In the genomic region with DNA sequence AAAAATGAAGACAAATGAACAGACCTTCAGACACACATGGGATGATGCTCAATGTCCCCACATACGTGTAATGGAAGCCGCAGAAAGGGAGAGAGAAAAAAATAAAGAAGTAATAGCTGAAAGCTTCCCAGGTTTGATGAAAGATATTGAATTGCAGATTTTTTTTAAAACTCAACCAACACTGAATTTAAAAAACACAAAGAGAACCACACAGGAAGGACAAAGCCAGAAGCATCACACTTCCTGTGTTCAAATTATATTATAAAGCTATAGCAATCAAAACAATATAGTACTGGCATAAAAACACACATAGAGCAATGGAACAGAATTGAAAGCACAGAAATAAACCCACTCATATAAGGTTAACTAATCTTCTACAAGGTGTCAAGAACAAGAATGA, we compare ENCODE assay signal across 24 cellular contexts. TPM values are rescaled to one million over a fixed set of nuclear protein-coding genes. Genes with fewer than 3 reads are reported as not detected.
DNase-seq lines count a peak whose midpoint lies in the region; ATAC-seq lines count a peak whose summit lies in the region.
"Had no signal": no experiment of that assay in that cellular context is flagged by ENCODE, and none has a peak within 500 bp of the region (broad histone marks: within the 10 kb centered on the region; RNA-seq: fewer than 3 reads in every experiment).

No MANE protein-coding gene starts in this region.

- no peaks in the 10 kb centered on the region for H3K9me3 Mint-ChIP-seq in activated CD4-positive, alpha-beta T cell treated with anti-CD3 and anti-CD28 coated beads, Interleukin-2, amount 10 ng/mL, durations not matched to agents 24 days and 14 days
- peaks cover 8% of the 10 kb centered on the region for H3K9me3 Mint-ChIP-seq in activated naive CD8-positive, alpha-beta T cell treated with anti-CD3 and anti-CD28 coated beads, Interleukin-2, amount 10 ng/mL, durations not matched to agents 7 days and 5 days
- peaks cover 4% of the 10 kb centered on the region for H3K9me3 Mint-ChIP-seq in activated naive CD8-positive, alpha-beta T cell treated with anti-CD3 and anti-CD28 coated beads for 36 hours
- H3K9me3 Mint-ChIP-seq: GM23338 had no signal

- no peaks in the 10 kb centered on the region for H3K36me3 Mint-ChIP-seq in activated CD4-positive, alpha-beta T cell treated with anti-CD3 and anti-CD28 coated beads, Interleukin-2, amount 10 ng/mL, durations not matched to agents 24 days and 14 days (ENCODE audit: low read depth)
- peaks cover 5% of the 10 kb centered on the region for H3K36me3 Mint-ChIP-seq in activated naive CD8-positive, alpha-beta T cell treated with anti-CD3 and anti-CD28 coated beads, Interleukin-2, amount 10 ng/mL, durations not matched to agents 7 days and 5 days
- peaks cover 2% of the 10 kb centered on the region for H3K36me3 Mint-ChIP-seq in activated naive CD8-positive, alpha-beta T cell treated with anti-CD3 and anti-CD28 coated beads for 36 hours

- no peak overlapping the region for H3K27ac Mint-ChIP-seq in activated CD4-positive, alpha-beta T cell treated with anti-CD3 and anti-CD28 coated beads, Interleukin-2, amount 10 ng/mL, durations not matched to agents 24 days and 14 days
- peak overlapping the region; percentile 76 for H3K27ac Mint-ChIP-seq in activated naive CD8-positive, alpha-beta T cell treated with anti-CD3 and anti-CD28 coated beads, Interleukin-2, amount 10 ng/mL, durations not matched to agents 7 days and 5 days
- H3K27ac Mint-ChIP-seq in activated naive CD8-positive, alpha-beta T cell treated with anti-CD3 and anti-CD28 coated beads for 36 hours, result no peak overlapping the region
- H3K27ac Mint-ChIP-seq: GM23338 had no signal

- no peak for DNase-seq in activated CD4-positive, alpha-beta T cell treated with anti-CD3 and anti-CD28 coated beads, Interleukin-2, amount 10 ng/mL, durations not matched to agents 24 days and 14 days
- DNase-seq in activated CD4-positive, alpha-beta T cell treated with anti-CD3 and anti-CD28 coated beads for 48 hours, result no peak
- no peak for DNase-seq in activated naive CD8-positive, alpha-beta T cell treated with anti-CD3 and anti-CD28 coated beads, Interleukin-2, amount 10 ng/mL, durations not matched to agents 7 days and 5 days
- DNase-seq in activated naive CD8-positive, alpha-beta T cell treated with anti-CD3 and anti-CD28 coated beads for 36 hours, result no peak
- DNase-seq in central memory CD4-positive, alpha-beta T cell, result peak; percentile 43
- no peak for DNase-seq in putamen (ENCODE audit: low spot score)
- DNase-seq: 8988T, C1 segment of cervical spinal cord, EL, GF-D8, KBM-7, MM.1S, NCI-H1105, NCI-H146, NCI-H2029, NCI-H226, NCI-H510A treated with DMSO at 0.1 percent for 48 hours, NCI-H748 treated with DMSO at 0.1 percent for 48 hours, PC-9, RPMI8226, SHP77 had no signal

- no peak for ATAC-seq in activated naive CD8-positive, alpha-beta T cell treated with anti-CD3 and anti-CD28 coated beads, Interleukin-2, amount 10 ng/mL, durations not matched to agents 7 days and 5 days (ENCODE audit: low read depth)
- ATAC-seq in HG03342 (IDR thresholded peaks at IDR 0.05; ENCODE audit: unreplicated experiment), result no peak
- ATAC-seq: GM23338, HepG2 had no signal

- intact Hi-C loops in activated CD4-positive, alpha-beta T cell treated with anti-CD3 and anti-CD28 coated beads, Interleukin-2, amount 10 ng/mL, durations not matched to agents 24 days and 14 days (cut with micrococcal nuclease), result no loop called here

- peaks cover 34% of the 10 kb centered on the region for H3K4me1 Mint-ChIP-seq in activated CD4-positive, alpha-beta T cell treated with anti-CD3 and anti-CD28 coated beads, Interleukin-2, amount 10 ng/mL, durations not matched to agents 24 days and 14 days
- H3K4me1 Mint-ChIP-seq in activated naive CD8-positive, alpha-beta T cell treated with anti-CD3 and anti-CD28 coated beads, Interleukin-2, amount 10 ng/mL, durations not matched to agents 7 days and 5 days, result peaks cover 21% of the 10 kb centered on the region
- H3K4me1 Mint-ChIP-seq in activated naive CD8-positive, alpha-beta T cell treated with anti-CD3 and anti-CD28 coated beads for 36 hours, result peaks cover 14% of the 10 kb centered on the region

- peaks cover 7% of the 10 kb centered on the region for H3K27me3 Mint-ChIP-seq in activated CD4-positive, alpha-beta T cell treated with anti-CD3 and anti-CD28 coated beads, Interleukin-2, amount 10 ng/mL, durations not matched to agents 24 days and 14 days
- H3K27me3 Mint-ChIP-seq in activated naive CD8-positive, alpha-beta T cell treated with anti-CD3 and anti-CD28 coated beads, Interleukin-2, amount 10 ng/mL, durations not matched to agents 7 days and 5 days, result peaks cover 17% of the 10 kb centered on the region
- no peaks in the 10 kb centered on the region for H3K27me3 Mint-ChIP-seq in activated naive CD8-positive, alpha-beta T cell treated with anti-CD3 and anti-CD28 coated beads for 36 hours

- POLR2A ChIA-PET in activated naive CD8-positive, alpha-beta T cell treated with anti-CD3 and anti-CD28 coated beads, Interleukin-2, amount 10 ng/mL, durations not matched to agents 7 days and 5 days (lab: Charles Lee), result interaction anchor here (1.5 kb wide), 1 partner anchor 12 kb away, joined by 4 read pairs; no protein-coding TSS in a partner anchor

- H3K4me3 Mint-ChIP-seq in activated CD4-positive, alpha-beta T cell treated with anti-CD3 and anti-CD28 coated beads, Interleukin-2, amount 10 ng/mL, durations not matched to agents 24 days and 14 days, result peak overlapping the region; percentile 4
- peak overlapping the region; percentile 62 for H3K4me3 Mint-ChIP-seq in activated naive CD8-positive, alpha-beta T cell treated with anti-CD3 and anti-CD28 coated beads, Interleukin-2, amount 10 ng/mL, durations not matched to agents 7 days and 5 days
- H3K4me3 Mint-ChIP-seq in activated naive CD8-positive, alpha-beta T cell treated with anti-CD3 and anti-CD28 coated beads for 36 hours, result no peak overlapping the region
- H3K4me3 Mint-ChIP-seq: GM23338 had no signal

RNA-seq across cellular contexts. Expression of a gene that starts 26.5 kb away (rescaled TPM):
- 0.37 and 0.45 TPM in 2 replicates for total RNA-seq in activated CD4-positive, alpha-beta T cell treated with anti-CD3 and anti-CD28 coated beads, Interleukin-2, amount 10 ng/mL, durations not matched to agents 24 days and 14 days
- total RNA-seq in activated naive CD8-positive, alpha-beta T cell treated with anti-CD3 and anti-CD28 coated beads, Interleukin-2, amount 10 ng/mL, durations not matched to agents 7 days and 5 days, result 1 to 10 TPM in 1 of 2 experiments, under 1 TPM in 1; 0.91 to 1.5 TPM
- total RNA-seq in activated naive CD8-positive, alpha-beta T cell treated with anti-CD3 and anti-CD28 coated beads for 36 hours, result under 1 TPM; 0.58 to 0.64 TPM

RNA-seq across cellular contexts. Expression of a gene that starts 53.2 kb away (rescaled TPM):
- total RNA-seq in activated CD4-positive, alpha-beta T cell treated with anti-CD3 and anti-CD28 coated beads, Interleukin-2, amount 10 ng/mL, durations not matched to agents 24 days and 14 days, result 45.5 and 52.2 TPM in 2 replicates
- total RNA-seq in activated naive CD8-positive, alpha-beta T cell treated with anti-CD3 and anti-CD28 coated beads, Interleukin-2, amount 10 ng/mL, durations not matched to agents 7 days and 5 days, result 10 to 100 TPM; 40.4 to 49.0 TPM
- 10 to 100 TPM; 33.1 to 33.2 TPM for total RNA-seq in activated naive CD8-positive, alpha-beta T cell treated with anti-CD3 and anti-CD28 coated beads for 36 hours
